ENCODE assay signal across 8 cellular contexts in the genomic region with DNA sequence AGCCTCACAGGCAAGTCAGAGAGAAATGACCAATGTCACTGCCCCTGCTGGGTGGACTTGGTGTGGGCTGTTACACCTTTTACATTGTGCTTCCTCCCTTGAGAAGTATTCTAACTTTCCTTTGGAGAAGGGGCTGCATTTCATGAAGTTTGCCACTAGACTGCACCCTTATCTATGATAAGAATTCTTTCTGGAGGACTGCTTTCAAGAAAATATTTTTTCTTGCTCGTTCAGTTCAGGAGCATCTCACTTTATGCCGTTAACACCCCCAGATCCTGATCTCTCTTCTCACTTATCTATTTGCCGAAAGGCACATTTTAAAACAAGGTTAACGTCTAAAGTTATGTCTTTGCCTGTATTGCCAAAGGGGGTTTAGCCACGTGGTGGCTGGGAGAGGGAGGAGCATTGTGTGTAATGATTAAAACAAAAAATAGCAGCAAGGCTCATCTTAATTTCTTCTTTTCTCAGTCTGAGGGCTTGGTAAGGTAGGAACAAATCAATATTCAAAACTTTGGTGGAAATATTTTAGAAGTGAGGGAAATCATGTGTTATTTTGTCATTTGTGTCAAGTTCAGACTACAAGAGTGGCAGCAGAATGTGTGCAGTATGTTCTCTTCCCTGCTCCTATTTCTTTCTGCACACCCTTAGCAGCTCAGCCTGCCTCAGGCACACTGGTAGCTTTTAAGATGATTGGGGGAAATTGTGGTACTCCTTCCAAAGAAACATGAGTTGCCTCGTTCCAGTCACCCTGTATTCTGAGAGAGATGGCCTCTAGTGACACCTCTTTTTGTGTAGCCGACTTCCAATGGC. TPM values are rescaled to one million over a fixed set of nuclear protein-coding genes. Genes with fewer than 3 reads are reported as not detected.
A peak's percentile ranks its signal among the peaks of the same experiment; 100 is the strongest.
DNase-seq lines count a peak whose midpoint lies in the region; FAIRE-seq and TF ChIP-seq lines count a peak whose summit lies in the region.

No MANE protein-coding gene starts in this region.

- no peak overlapping the region for H3K23ac ChIP-seq in H1 (ENCODE audit: insufficient read length)

- no peak overlapping the region for H3K9ac ChIP-seq in H1 (replicated peaks in 1 of 4; ENCODE audit: extremely low read depth in 1 of 4, low read depth in 3 of 4, low read length in 3 of 4)

- H3K27me3 Mint-ChIP-seq in progenitor cell of endocrine pancreas, result peaks cover 3% of the 10 kb centered on the region

- no peak overlapping the region for H2AFZ ChIP-seq in H1 (ENCODE audit: low read length)

- no peak overlapping the region for H3K27ac ChIP-seq in H1 (ENCODE audit: low read depth, low read length)

- no peaks in the 10 kb centered on the region for H3K79me1 ChIP-seq in H1 (ENCODE audit: low read depth, low read length)

- TF ChIP-seq POLR2A in H1 (IDR thresholded peaks at IDR 0.05; ENCODE audit: control extremely low read depth in 1 of 2, low read depth in 2 of 2, low read length in 2 of 2), result no peak

- TF ChIP-seq RAD21 in H1 (IDR thresholded peaks at IDR 0.05 in 1 of 2, conservative IDR thresholded peaks at IDR 0.05 in 1 of 2; ENCODE audit: low read depth in 2 of 2, low read length in 2 of 2), result peak; percentile 70 to 72

- no peak overlapping the region for H2BK120ac ChIP-seq in H1 (replicated peaks; ENCODE audit: low read depth, low read length)

- no peaks in the 10 kb centered on the region for H3K79me2 ChIP-seq in H1 (ENCODE audit: control insufficient read depth in 1 of 2, insufficient read depth in 2 of 2, low read length in 2 of 2)

- CTCF ChIA-PET in H1 (lab: Charles Lee; ENCODE audit: partially characterized antibody), result interaction anchor here (0.7 to 5.4 kb wide), 37 partner anchors 9 to 1057 kb away, joined by 3 to 41 read pairs (median 6); no protein-coding TSS in a partner anchor

- peaks cover 30% of the 10 kb centered on the region for H3K4me1 Mint-ChIP-seq in progenitor cell of endocrine pancreas (ENCODE audit: low read depth)

- DNase-seq in NCI-H1417 (lab: John Stamatoyannopoulos, UW) (peak in 2 of 3 experiments; percentile 33 to 62), NCI-H1417 treated with DMSO at 0.1 percent for 48 hours (lab: John Stamatoyannopoulos, UW) (no peak), NCI-H69 (lab: John Stamatoyannopoulos, UW) (peak; percentile 73), H1 (ENCODE audit: low read depth in 1 of 2, low spot score in 2 of 2) (no peak), progenitor cell of endocrine pancreas (ENCODE audit: low spot score, unreplicated experiment) (no peak), GOT3 (lab: John Stamatoyannopoulos, UW) (no peak)
- no peak for DNase-seq in central memory CD4-positive, alpha-beta T cell
- no peak for DNase-seq in NK-92 treated with Interleukin-12 subunit alpha and Interleukin-12 subunit beta, amount 100 ng/mL, for 24 hours (lab: John Stamatoyannopoulos, UW)

- no peaks in the 10 kb centered on the region for H3K9me3 ChIP-seq in H1 (ENCODE audit: insufficient read depth in 2 of 2, low read depth in 1 of 2, low read length in 1 of 2)

- no peak overlapping the region for H3K56ac ChIP-seq in H1 (replicated peaks; ENCODE audit: insufficient read length, low read depth, low read length)

- no peak overlapping the region for H2BK15ac ChIP-seq in H1 (ENCODE audit: low read length)

- H2AK5ac ChIP-seq in H1 (ENCODE audit: low read depth, low read length), result peak overlapping the region; percentile 25; the same call in 1 of the 2 replicates

- POLR2A ChIA-PET in H1 (lab: Charles Lee; ENCODE audit: partially characterized antibody), result no interaction called here

- peaks cover 0 to 16% (median 14%) of the 10 kb centered on the region in 4 experiments; a peak in 5 of 7 replicates for H3K27me3 ChIP-seq in H1 (replicated peaks in 1 of 4; ENCODE audit: control insufficient read depth in 3 of 4, extremely low read depth in 1 of 4, insufficient read depth in 3 of 4, low read length in 3 of 4)

- no peak for TF ChIP-seq EP300 in H1 (IDR thresholded peaks at IDR 0.05; ENCODE audit: borderline replicate concordance in 1 of 2, low read depth in 2 of 2, low read length in 2 of 2)

- no peak overlapping the region for H2BK20ac ChIP-seq in H1 (ENCODE audit: low read length)

- no peak overlapping the region for H3K4me3 Mint-ChIP-seq in progenitor cell of endocrine pancreas (ENCODE audit: low read depth)

- no peak overlapping the region for H2BK12ac ChIP-seq in H1 (ENCODE audit: low read depth, low read length)

- no peaks in the 10 kb centered on the region for H3K9me3 Mint-ChIP-seq in progenitor cell of endocrine pancreas (ENCODE audit: low read depth)

- no peaks in the 10 kb centered on the region for H3K36me3 Mint-ChIP-seq in progenitor cell of endocrine pancreas (ENCODE audit: insufficient read depth)

- H3K4ac ChIP-seq in H1 (replicated peaks; ENCODE audit: insufficient read length, low read depth, low read length), result no peak overlapping the region

- H3K36me3 ChIP-seq in H1 (ENCODE audit: control insufficient read depth in 2 of 4, insufficient read depth in 4 of 4, low read length in 3 of 4), result no peaks in the 10 kb centered on the region

- H3K4me2 ChIP-seq in H1 (ENCODE audit: insufficient read depth in 1 of 2, low read depth in 2 of 2, low read length in 2 of 2), result no peak overlapping the region

- no peak overlapping the region for H4K8ac ChIP-seq in H1 (ENCODE audit: extremely low read depth, insufficient read depth, low read length)

- H3K4me1 ChIP-seq in H1 (replicated peaks in 1 of 4; ENCODE audit: control insufficient read depth in 3 of 4, insufficient read depth in 4 of 4, low read length in 3 of 4), result peaks cover 3 to 9% (median 6%) of the 10 kb centered on the region in 4 experiments

- no peak overlapping the region for H3K18ac ChIP-seq in H1 (ENCODE audit: extremely low read depth, low read length)

- H3K14ac ChIP-seq in H1 (ENCODE audit: insufficient read length), result no peak overlapping the region

- no peaks in the 10 kb centered on the region for H4K20me1 ChIP-seq in H1 (replicated peaks in 1 of 2; ENCODE audit: control insufficient read depth in 1 of 2, insufficient read depth in 2 of 2, low read length in 2 of 2)

- H3K27ac Mint-ChIP-seq in progenitor cell of endocrine pancreas, result peak overlapping the region; percentile 50

- WGBS in H1 (ENCODE audit: extremely low coverage in 1 of 2, insufficient coverage in 1 of 2, insufficient read length in 1 of 2, insufficient replicate concordance in 2 of 2, low coverage in 1 of 2, low lambda C conversion rate in 2 of 2, missing lambda C conversion rate in 1 of 2), 2 experiments, result 73% methylated on average over 7 of the region's 7 CpGs; no CpG with 5 or more reads in 1 of the 2 experiments

- H4K5ac ChIP-seq in H1 (ENCODE audit: insufficient read length, low read depth, low read length), result no peak overlapping the region

- no peak overlapping the region for H2BK5ac ChIP-seq in H1 (ENCODE audit: low read depth, low read length)

- H3K4me3 ChIP-seq in H1 (ENCODE audit: extremely low read depth in 1 of 4, insufficient read depth in 2 of 4, low read depth in 3 of 4, low read length in 4 of 4), result no peak overlapping the region

- TF ChIP-seq CTCF in H1 (IDR thresholded peaks at IDR 0.05; ENCODE audit: control extremely low read depth in 1 of 3, insufficient read depth in 1 of 3, low read depth in 1 of 3, low read length in 3 of 3) (peak in 2 of 3 experiments; percentile 33 to 59; a peak in 2 of 4 replicates), progenitor cell of endocrine pancreas (IDR thresholded peaks at IDR 0.05; ENCODE audit: unreplicated experiment) (peak; percentile 56)

- H4K91ac ChIP-seq in H1 (replicated peaks; ENCODE audit: insufficient read length, low read length), result no peak overlapping the region

- peaks cover 26% of the 10 kb centered on the region for H3K23me2 ChIP-seq in H1 (ENCODE audit: low read depth, low read length)

- peak; percentile 74 for FAIRE-seq in H1 (lab: Jason Lieb, UNC)

TF ChIP-seq in H1, 55 proteins besides CTCF, POLR2A, EP300 and RAD21 (continues in another document):
- no peak for TF ChIP-seq TAF7 (optimal IDR thresholded peaks at IDR 0.05; ENCODE audit: borderline replicate concordance, low read depth, low read length)
- no peak for TF ChIP-seq SUZ12 (IDR thresholded peaks at IDR 0.05; ENCODE audit: low read length)
- TF ChIP-seq CHD2 (IDR thresholded peaks at IDR 0.05; ENCODE audit: low read length), result no peak
- no peak for TF ChIP-seq KDM1A (IDR thresholded peaks at IDR 0.05; ENCODE audit: borderline replicate concordance, low read length)
- TF ChIP-seq TEAD4 (IDR thresholded peaks at IDR 0.05; ENCODE audit: low read depth, low read length), result no peak
- TF ChIP-seq TAF1 (IDR thresholded peaks at IDR 0.05; ENCODE audit: low read depth, low read length), result no peak
- TF ChIP-seq CBX8 (IDR thresholded peaks at IDR 0.05; ENCODE audit: borderline replicate concordance, low read depth, low read length), result no peak
- TF ChIP-seq SIN3A (conservative IDR thresholded peaks at IDR 0.05 in 1 of 2, IDR thresholded peaks at IDR 0.05 in 1 of 2; ENCODE audit: low read depth in 1 of 2, low read length in 2 of 2), result no peak

RNA-seq across cellular contexts. Expression of a gene that starts 1.6 kb away (rescaled TPM):
- total RNA-seq in H1 (2021; fragmentation: NEBNext Ultra II Directional; extraction: Animal tissue kit (Norgen Biotek cat#: 25700)), result 2.0 and 2.5 TPM in 2 replicates
- polyA plus RNA-seq in H1 (2011; rRNA removed), result 2.2 and 4.4 TPM in 2 replicates
- polyA plus RNA-seq in H1 (2011; cell fraction: cytosol; rRNA removed), result 2.9 TPM
- polyA plus RNA-seq in H1 (2011; cell fraction: nucleus; rRNA removed), result 3.6 TPM
- polyA plus RNA-seq in H1 (2012, experiment 1 of 2), result 1.7 to 2.1 TPM (median 2.0 TPM) in 4 replicates
- polyA plus RNA-seq in H1 (2012, experiment 2 of 2), result 1.0 TPM
- 2.8 TPM for polyA plus RNA-seq in H1 (2013, experiment 1 of 2)
- 3.4 TPM for polyA plus RNA-seq in H1 (2013, experiment 2 of 2)
- polyA minus RNA-seq in H1 (2011; rRNA and poly(A)+ RNA removed), result 2.0 and 3.6 TPM in 2 replicates
- 2.9 TPM for polyA minus RNA-seq in H1 (2011; cell fraction: cytosol; rRNA and poly(A)+ RNA removed)
- 2.8 TPM for polyA minus RNA-seq in H1 (2011; cell fraction: nucleus; rRNA and poly(A)+ RNA removed)
- 73.9 and 75.3 TPM in 2 replicates for total RNA-seq in progenitor cell of endocrine pancreas

Comparison
In these comparisons a context has a peak if more than half of its experiments do, and no peak if none do; other contexts are left out.
1. DNase-seq: peak in NCI-H1417 (2 of 3) and NCI-H69 (single experiment); none in NCI-H1417 treated with DMSO at 0.1 percent for 48 hours (single experiment), H1 (0 of 2), progenitor cell of endocrine pancreas (single experiment), GOT3 (single experiment), central memory CD4-positive, alpha-beta T cell (single experiment) and NK-92 treated with Interleukin-12 subunit alpha and Interleukin-12 subunit beta, amount 100 ng/mL, for 24 hours (single experiment).
2. RNA of a gene that starts 1.6 kb away (total RNA-seq): 73.9 to 75.3 TPM in progenitor cell of endocrine pancreas; 2.0 to 2.5 TPM in H1; every median in the first group is over 10 times any median in the second.